In genomic region chr17:7929158-7930029, GRCh38 we compare ENCODE assay signal across 9 cellular contexts. TPM values are rescaled to one million over a fixed set of nuclear protein-coding genes. Genes with fewer than 3 reads are reported as not detected.
DNase-seq lines count a peak whose midpoint lies in the region; ATAC-seq, FAIRE-seq and TF ChIP-seq lines count a peak whose summit lies in the region.
"Had no signal": no experiment of that assay in that cellular context is flagged by ENCODE, and none has a peak within 500 bp of the region (broad histone marks: within the 10 kb centered on the region; RNA-seq: fewer than 3 reads in every experiment).

Gene KCNAB3 (minus strand): TSS chr17:7929856. CDS start chr17:7929435, 421 bp downstream.

- TF ChIP-seq POLR2A in spleen (IDR thresholded peaks at IDR 0.05), result no peak

- H3K4me1 ChIP-seq in spleen, result peaks cover 11 to 49% (median 36%) of the 10 kb centered on the region in 6 donors

- H3K4me3 ChIP-seq in spleen, result peak within 1 kb of the TSS in 2 of 8 donors; percentile 13 to 93

- peaks cover 0 to 47% (median 3%) of the 10 kb centered on the region in 6 donors for H3K36me3 ChIP-seq in spleen

- 38 to 78% (median 52%) methylated on average over 61 to 67 of the region's 67 CpGs for WGBS in spleen, 5 donors

- DNase-seq in D721Med (ENCODE audit: insufficient read length, low spot score), result peak; percentile 83
- peak; percentile 77 for DNase-seq in NCI-H82 treated with DMSO at 0.1 percent for 48 hours (lab: John Stamatoyannopoulos, UW; ENCODE audit: unreplicated experiment)
- DNase-seq in amygdala (lab: John Stamatoyannopoulos, UW), result peak in 45 of 56 donors; percentile 7 to 82 (median 52)
- peak in 34 of 51 donors; percentile 8 to 81 (median 54) for DNase-seq in hypothalamus (lab: John Stamatoyannopoulos, UW)
- peak; percentile 83 for DNase-seq in spleen
- no peak for DNase-seq in NCI-H128 (lab: John Stamatoyannopoulos, UW; ENCODE audit: unreplicated experiment)
- no peak for DNase-seq in NCI-H2107 (lab: John Stamatoyannopoulos, UW)

- TF ChIP-seq CTCF in D721Med (IDR thresholded peaks at IDR 0.05; ENCODE audit: insufficient read depth, missing control alignments) (no peak), spleen (IDR thresholded peaks at IDR 0.05 in 8 of 11, conservative IDR thresholded peaks at IDR 0.05 in 3 of 11) (no peak)

- H3K27me3 ChIP-seq in spleen (replicated peaks in 1 of 7), result no peaks in the 10 kb centered on the region

- intact Hi-C loops in spleen (cut with DNase I; ENCODE audit: low total_unique reads), result no loop called here

- ATAC-seq in GM18861 (IDR thresholded peaks at IDR 0.05; ENCODE audit: unreplicated experiment), result no peak

- H3K9me3 ChIP-seq in spleen, result no peaks in the 10 kb centered on the region

- no peak for FAIRE-seq in D721Med (lab: Jason Lieb, UNC)

- no peak within 1 kb of the TSS for H3K27ac ChIP-seq in spleen
- H3K27ac ChIP-seq: HL-60 had no signal

RNA-seq across cellular contexts. Expression of gene KCNAB3, which starts in this region (rescaled TPM):
- total RNA-seq in spleen, result 1 to 10 TPM; 1.1 to 6.3 (median 4.2) TPM
- polyA plus RNA-seq in spleen, result 1 to 10 TPM; 2.3 to 5.6 (median 2.9) TPM

Comparison
In these comparisons a context has a peak if more than half of its experiments do, and no peak if none do; other contexts are left out.
1. DNase-seq: peak in D721Med (single experiment), NCI-H82 treated with DMSO at 0.1 percent for 48 hours (single experiment), amygdala (45 of 56), hypothalamus (34 of 51) and spleen (single experiment); none in NCI-H128 (single experiment) and NCI-H2107 (single experiment).